Comparison of ENCODE assay signal across 18 cellular contexts in the genomic region with DNA sequence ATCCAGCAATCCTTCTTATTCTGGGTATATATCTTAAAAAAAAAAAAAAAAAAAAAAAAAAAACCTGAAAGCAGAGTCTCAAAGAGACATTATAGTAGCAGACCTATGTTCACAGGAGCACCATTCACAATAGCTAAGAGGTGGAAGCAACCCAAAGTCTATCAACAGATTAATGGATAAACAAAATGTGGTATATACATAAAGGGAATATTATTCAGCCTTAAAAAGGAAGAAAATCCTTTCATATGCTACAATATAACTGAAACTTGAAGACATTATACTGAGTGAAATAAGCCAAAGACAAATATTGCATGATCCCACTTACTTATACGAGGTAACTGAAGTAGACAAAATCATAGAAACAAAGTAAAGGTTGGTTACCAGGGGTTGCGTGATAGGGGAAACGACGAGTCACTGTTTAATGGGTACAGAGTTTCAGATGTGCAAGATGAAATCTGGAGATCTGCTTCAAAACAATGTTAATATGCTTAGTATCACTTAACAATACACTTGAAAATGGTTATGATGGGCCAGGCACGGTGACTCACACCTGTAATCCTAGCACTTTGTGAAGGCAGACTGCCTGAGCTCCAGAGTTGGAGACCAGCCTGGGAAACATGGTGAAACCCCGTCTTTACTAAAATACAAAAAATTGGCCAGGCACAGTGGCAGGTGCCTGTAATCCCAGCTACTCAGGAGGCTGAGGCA. TPM values are rescaled to one million over a fixed set of nuclear protein-coding genes. Genes with fewer than 3 reads are reported as not detected.
A peak's percentile ranks its signal among the peaks of the same experiment; 100 is the strongest.
DNase-seq lines count a peak whose midpoint lies in the region; FAIRE-seq and TF ChIP-seq lines count a peak whose summit lies in the region.
"Had no signal": no experiment of that assay in that cellular context is flagged by ENCODE, and none has a peak within 500 bp of the region (broad histone marks: within the 10 kb centered on the region; RNA-seq: fewer than 3 reads in every experiment).

No MANE protein-coding gene starts in this region.

- TF ChIP-seq POLR2A in GM12891 (IDR thresholded peaks at IDR 0.05; ENCODE audit: low read depth, low read length) = no peak
- no peak for TF ChIP-seq POLR2A in endothelial cell of umbilical vein (IDR thresholded peaks at IDR 0.05; ENCODE audit: low read depth, low read length)

- peak; percentile 69 for FAIRE-seq in GM12891 (lab: Jason Lieb, UNC)
- FAIRE-seq in endothelial cell of umbilical vein (lab: Jason Lieb, UNC) = no peak
- FAIRE-seq: small intestine had no signal

- no peaks in the 10 kb centered on the region for H3K9me1 ChIP-seq in endothelial cell of umbilical vein (replicated peaks; ENCODE audit: control insufficient read depth, extremely low read depth, insufficient read depth, low read length)

- H3K4me2 ChIP-seq in endothelial cell of umbilical vein (ENCODE audit: insufficient read depth, low read length) = no peak overlapping the region
- H3K4me2 ChIP-seq: BLaER1 treated with 17β-estradiol and CSF1 and Interleukin-3, amounts not matched to agents 10 nM and 100 nM had no signal

- H3K4me1 ChIP-seq in endothelial cell of umbilical vein (ENCODE audit: control insufficient read depth, extremely low read depth, insufficient read depth, low read length) = no peaks in the 10 kb centered on the region
- H3K4me1 ChIP-seq: SJSA1, stomach had no signal

- no peaks in the 10 kb centered on the region for H3K27me3 ChIP-seq in endothelial cell of umbilical vein (ENCODE audit: control insufficient read depth in 2 of 2, insufficient read depth in 2 of 2, low read length in 2 of 2)
- no peaks in the 10 kb centered on the region for H3K27me3 ChIP-seq in dorsolateral prefrontal cortex
- H3K27me3 ChIP-seq: BLaER1 treated with 17β-estradiol and CSF1 and Interleukin-3, amounts not matched to agents 10 nM and 100 nM; SJSA1; stomach had no signal

- H4K20me1 ChIP-seq in endothelial cell of umbilical vein (replicated peaks; ENCODE audit: control insufficient read depth, extremely low read depth, insufficient read depth, low read length) = no peaks in the 10 kb centered on the region

- H3K4me3 ChIP-seq in endothelial cell of umbilical vein (replicated peaks in 1 of 3; ENCODE audit: insufficient read depth in 1 of 3, low read depth in 1 of 3, low read length in 3 of 3) = no peak overlapping the region
- H3K4me3 ChIP-seq in dorsolateral prefrontal cortex = no peak overlapping the region
- H3K4me3 ChIP-seq: BLaER1 treated with 17β-estradiol and CSF1 and Interleukin-3, amounts not matched to agents 10 nM and 100 nM; SJSA1; stomach had no signal

- H3K36me3 ChIP-seq in endothelial cell of umbilical vein (ENCODE audit: control insufficient read depth in 2 of 2, extremely low read depth in 1 of 2, insufficient read depth in 2 of 2, low read length in 2 of 2) = no peaks in the 10 kb centered on the region
- H3K36me3 ChIP-seq: SJSA1, stomach had no signal

- H3K27ac ChIP-seq in endothelial cell of umbilical vein (ENCODE audit: insufficient read depth, low read depth, low read length) (no peak overlapping the region), dorsolateral prefrontal cortex (no peak overlapping the region)
- H3K27ac ChIP-seq: BLaER1 treated with 17β-estradiol and CSF1 and Interleukin-3, amounts not matched to agents 10 nM and 100 nM; SJSA1; stomach had no signal

- dilution Hi-C loops in endothelial cell of umbilical vein (cut with MboI; ENCODE audit: extremely low pct_ligation_motif_present, low sequenced_read_pairs) = no loop called here

- intact Hi-C loops in endothelial cell of umbilical vein (cut with micrococcal nuclease) (no loop called here), dorsolateral prefrontal cortex (cut with DNase I) (no loop called here)

- no peaks in the 10 kb centered on the region for H3K9me3 ChIP-seq in endothelial cell of umbilical vein (replicated peaks; ENCODE audit: control insufficient read depth, insufficient read depth, low read length)
- H3K9me3 ChIP-seq: SJSA1 had no signal

- TF ChIP-seq CTCF in endothelial cell of umbilical vein (IDR thresholded peaks at IDR 0.05; ENCODE audit: extremely low read depth in 1 of 2, insufficient read depth in 1 of 2, low read depth in 1 of 2, low read length in 2 of 2) (no peak), dorsolateral prefrontal cortex (IDR thresholded peaks at IDR 0.05 in 54 of 56, conservative IDR thresholded peaks at IDR 0.05 in 2 of 56; ENCODE audit: low read depth in 1 of 56, partially characterized antibody in 56 of 56) (no peak)

- POLR2A ChIA-PET in endothelial cell of umbilical vein (lab: Charles Lee) = no interaction called here

- no TSS peak for BruUV-seq in endothelial cell of umbilical vein (replicated peaks; lab: Mats Ljungman, UMichigan)

- H3K9ac ChIP-seq in endothelial cell of umbilical vein (replicated peaks; ENCODE audit: extremely low read depth, insufficient read depth, low read length) = no peak overlapping the region
- H3K9ac ChIP-seq: BLaER1 treated with 17β-estradiol and CSF1 and Interleukin-3, amounts not matched to agents 10 nM and 100 nM had no signal

- no peaks in the 10 kb centered on the region for H3K79me2 ChIP-seq in endothelial cell of umbilical vein (ENCODE audit: control insufficient read depth, insufficient read depth, low read length)

- DNase-seq in NK-92 treated with Interleukin-12 subunit alpha and Interleukin-12 subunit beta, amount 100 ng/mL, for 24 hours (lab: John Stamatoyannopoulos, UW) = peak; percentile 3
- DNase-seq in NK-92 (lab: John Stamatoyannopoulos, UW; ENCODE audit: unreplicated experiment) (no peak), GM12891 (ENCODE audit: insufficient read length, low spot score) (no peak), NCI-H2196 treated with DMSO at 0.1 percent for 48 hours (lab: John Stamatoyannopoulos, UW; ENCODE audit: unreplicated experiment) (peak; percentile 68), endothelial cell of umbilical vein (ENCODE audit: low read depth, low spot score) (no peak), UCSD-AML1 (lab: John Stamatoyannopoulos, UW; ENCODE audit: unreplicated experiment) (no peak), dorsolateral prefrontal cortex (no peak), NOMO-1 (lab: John Stamatoyannopoulos, UW; ENCODE audit: unreplicated experiment in 2 of 2) (no peak)
- DNase-seq: activated CD4-positive, alpha-beta T cell treated with anti-CD3 and anti-CD28 coated beads, Interleukin-2, amount 10 ng/mL, durations not matched to agents 24 days and 14 days; DMS79 treated with DMSO at 0.1 percent for 48 hours; naive thymus-derived CD8-positive, alpha-beta T cell; NCI-H1436; NCI-H446 treated with DMSO at 0.1 percent for 48 hours; small intestine; stomach; T-helper 9 cell had no signal

- H2AFZ ChIP-seq in endothelial cell of umbilical vein (ENCODE audit: low read depth, low read length) = no peak overlapping the region

- CTCF ChIA-PET in endothelial cell of umbilical vein (lab: Charles Lee) = interaction anchor here (0.6 kb wide), 1 partner anchor 32 kb away, joined by 5 read pairs; no protein-coding TSS in a partner anchor

TF ChIP-seq in GM12891, 5 proteins besides CTCF, POLR2A, EP300 and RAD21:
- TF ChIP-seq PAX5 (IDR thresholded peaks at IDR 0.05; ENCODE audit: insufficient read depth, low read length, severe bottlenecking) = no peak
- no peak for TF ChIP-seq TAF1 (IDR thresholded peaks at IDR 0.05; ENCODE audit: low read depth, low read length)
- no peak for TF ChIP-seq POU2F2 (IDR thresholded peaks at IDR 0.05; ENCODE audit: low read depth, low read length)
- no peak for TF ChIP-seq SPI1 (IDR thresholded peaks at IDR 0.05; ENCODE audit: low read depth, low read length)

TF ChIP-seq in endothelial cell of umbilical vein, 7 proteins besides CTCF, POLR2A, EP300 and RAD21:
- TF ChIP-seq MYC (IDR thresholded peaks at IDR 0.05; ENCODE audit: low read depth, low read length) = no peak
- no peak for TF ChIP-seq GATA2 (IDR thresholded peaks at IDR 0.05; ENCODE audit: insufficient read depth, insufficient read length, low read depth, low read length)
- TF ChIP-seq JUN (IDR thresholded peaks at IDR 0.05; ENCODE audit: borderline replicate concordance, insufficient read depth, insufficient read length, low read depth) = peak; percentile 6

RNA-seq across cellular contexts. Expression of gene PIK3R3, which starts 29.5 kb away (rescaled TPM):
- polyA plus RNA-seq in GM12891 (2012; ENCODE audit: low read depth, missing spikeins) = 5.9 TPM
- total RNA-seq in endothelial cell of umbilical vein = 14.3 and 14.6 TPM in 2 replicates
- 6.1 and 7.5 TPM in 2 replicates for polyA plus RNA-seq in endothelial cell of umbilical vein
- polyA plus RNA-seq in endothelial cell of umbilical vein (2011; cell fraction: cytosol; rRNA removed) = 6.5 and 6.8 TPM in 2 replicates
- 9.9 and 10.5 TPM in 2 replicates for polyA plus RNA-seq in endothelial cell of umbilical vein (2011; cell fraction: nucleus; rRNA removed)
- 4.4 and 12.0 TPM in 2 replicates for polyA plus RNA-seq in endothelial cell of umbilical vein (2012)
- 19.7 and 19.8 TPM in 2 replicates for polyA minus RNA-seq in endothelial cell of umbilical vein
- 17.0 TPM for polyA minus RNA-seq in endothelial cell of umbilical vein (2011; cell fraction: cytosol; rRNA and poly(A)+ RNA removed)
- polyA minus RNA-seq in endothelial cell of umbilical vein (2011; cell fraction: nucleus; rRNA and poly(A)+ RNA removed) = 12.5 TPM in 2 replicates
- total RNA-seq in dorsolateral prefrontal cortex = 10 to 100 TPM; 17.6 to 51.8 (median 34.2) TPM

Comparison
In these comparisons a context has a peak if more than half of its experiments do, and no peak if none do; other contexts are left out.
1. DNase-seq: peak in NK-92 treated with Interleukin-12 subunit alpha and Interleukin-12 subunit beta, amount 100 ng/mL, for 24 hours (single experiment) and NCI-H2196 treated with DMSO at 0.1 percent for 48 hours (single experiment); none in NK-92 (single experiment), GM12891 (single experiment), endothelial cell of umbilical vein (single experiment), UCSD-AML1 (single experiment), dorsolateral prefrontal cortex (0 of 10) and NOMO-1 (0 of 2).